ENCODE assay signal across 8 cellular contexts in genomic region chr5:14250778-14251711, GRCh38.
DNase-seq lines count a peak whose midpoint lies in the region; ATAC-seq, FAIRE-seq and TF ChIP-seq lines count a peak whose summit lies in the region.

No MANE protein-coding gene starts in this region.

- POLR2A ChIA-PET in naive thymus-derived CD4-positive, alpha-beta T cell (lab: Charles Lee) = no interaction called here

- no peak overlapping the region for H4K8ac ChIP-seq in H9 (replicated peaks; ENCODE audit: insufficient read length, low read depth, low read length)

- DNase-seq in GM18507 (ENCODE audit: extremely low spot score, insufficient read length, low read depth) = no peak
- DNase-seq in H9 = no peak
- DNase-seq in NOMO-1 (lab: John Stamatoyannopoulos, UW; ENCODE audit: unreplicated experiment in 2 of 2) = peak; percentile 31 to 73
- no peak for DNase-seq in naive thymus-derived CD4-positive, alpha-beta T cell
- no peak for DNase-seq in activated CD4-positive, CD25-positive, alpha-beta regulatory T cell treated with anti-CD3 and anti-CD28 coated beads, Interleukin-2, amount 50 U/mL, for 72 hours
- no peak for DNase-seq in SHP77 treated with DMSO at 0.1 percent for 48 hours (lab: John Stamatoyannopoulos, UW)
- no peak for DNase-seq in superior temporal gyrus (ENCODE audit: extremely low spot score)
- DNase-seq in activated naive CD4-positive, alpha-beta T cell treated with Interleukin-2 at 50 U/mL for 16 hours = no peak

- peaks cover 6 to 10% of the 10 kb centered on the region in 2 experiments; a peak in 4 of 5 replicates for H3K9me3 Mint-ChIP-seq in H9
- peaks cover 0 to 4% (median 3%) of the 10 kb centered on the region in 11 donors for H3K9me3 Mint-ChIP-seq in naive thymus-derived CD4-positive, alpha-beta T cell

- no peaks in the 10 kb centered on the region for H3K23me2 ChIP-seq in H9 (ENCODE audit: insufficient read length, low read depth, low read length, poor library complexity, severe bottlenecking)

- H3T11ph ChIP-seq in H9 (ENCODE audit: low read length) = no peak overlapping the region

- no peaks in the 10 kb centered on the region for H3K36me3 ChIP-seq in naive thymus-derived CD4-positive, alpha-beta T cell (ENCODE audit: control insufficient read depth in 2 of 3, insufficient read depth in 3 of 3, low read length in 3 of 3)

- H2BK15ac ChIP-seq in H9 (ENCODE audit: low read depth, low read length) = no peak overlapping the region

- peak overlapping the region in 1 of 3 experiments; percentile 47; a peak in 2 of 7 replicates for H3K27ac Mint-ChIP-seq in H9
- peak overlapping the region in 1 of 9 donors; percentile 49 for H3K27ac Mint-ChIP-seq in naive thymus-derived CD4-positive, alpha-beta T cell

- ATAC-seq in naive thymus-derived CD4-positive, alpha-beta T cell = peak; percentile 60

- no peaks in the 10 kb centered on the region for H3K9me3 ChIP-seq in H9 (ENCODE audit: control insufficient read depth, low read depth, low read length)
- H3K9me3 ChIP-seq in naive thymus-derived CD4-positive, alpha-beta T cell (ENCODE audit: control insufficient read depth in 2 of 3, low read length in 3 of 3) = no peaks in the 10 kb centered on the region

- no CpG with 5 or more reads among the region's 11 CpGs for WGBS in H9 (ENCODE audit: extremely low coverage, insufficient read length, low lambda C conversion rate)

- H3K27me3 Mint-ChIP-seq in H9 (ENCODE audit: low read depth) = no peaks in the 10 kb centered on the region
- H3K27me3 Mint-ChIP-seq in naive thymus-derived CD4-positive, alpha-beta T cell = peaks cover 0 to 26% (median 10%) of the 10 kb centered on the region in 5 donors

- CTCF ChIA-PET in naive thymus-derived CD4-positive, alpha-beta T cell (lab: Charles Lee) = no interaction called here

- H3K4me1 ChIP-seq in H9 (ENCODE audit: insufficient read depth, low read length) = peaks cover 7% of the 10 kb centered on the region; the same call in 1 of the 2 replicates
- H3K4me1 ChIP-seq in naive thymus-derived CD4-positive, alpha-beta T cell (ENCODE audit: control insufficient read depth in 2 of 2, insufficient read depth in 2 of 2, low read length in 2 of 2) = no peaks in the 10 kb centered on the region

- H3K79me1 ChIP-seq in H9 (ENCODE audit: insufficient read depth, low read depth, low read length, poor library complexity, severe bottlenecking) = peaks cover 11% of the 10 kb centered on the region

- H3K79me2 ChIP-seq in H9 (ENCODE audit: insufficient read depth, low read length) = peaks cover 30% of the 10 kb centered on the region; the same call in 1 of the 2 replicates

- no peak overlapping the region for H3K23ac ChIP-seq in H9 (ENCODE audit: insufficient read length, low read depth, low read length)

- no peak overlapping the region for H2AK5ac ChIP-seq in H9 (ENCODE audit: insufficient read length, low read length)

- no peak for TF ChIP-seq CTCF in H9 (conservative IDR thresholded peaks at IDR 0.05)

- peaks cover 6 to 10% (median 10%) of the 10 kb centered on the region in 3 experiments; a peak in 6 of 7 replicates for H3K36me3 Mint-ChIP-seq in H9 (ENCODE audit: insufficient read depth in 1 of 3, low read depth in 3 of 3)
- H3K36me3 Mint-ChIP-seq in naive thymus-derived CD4-positive, alpha-beta T cell = no peaks in the 10 kb centered on the region

- H3K27me3 ChIP-seq in H9 (ENCODE audit: insufficient read depth, low read length) = no peaks in the 10 kb centered on the region
- no peaks in the 10 kb centered on the region for H3K27me3 ChIP-seq in naive thymus-derived CD4-positive, alpha-beta T cell (ENCODE audit: control insufficient read depth in 2 of 2, insufficient read depth in 2 of 2, low read length in 2 of 2)

- H4K5ac ChIP-seq in H9 (ENCODE audit: insufficient read length, low read depth, low read length) = no peak overlapping the region

- H3K4me3 Mint-ChIP-seq in H9 = no peak overlapping the region
- H3K4me3 Mint-ChIP-seq in naive thymus-derived CD4-positive, alpha-beta T cell = no peak overlapping the region

- H2BK20ac ChIP-seq in H9 (ENCODE audit: low read depth, low read length, poor library complexity, severe bottlenecking) = no peak overlapping the region

- H3K4me1 Mint-ChIP-seq in H9 = peaks cover 57 to 61% of the 10 kb centered on the region in 2 experiments
- peaks cover 0 to 6% (median 0%) of the 10 kb centered on the region in 7 donors for H3K4me1 Mint-ChIP-seq in naive thymus-derived CD4-positive, alpha-beta T cell

- H4K20me1 ChIP-seq in H9 (ENCODE audit: control insufficient read depth, insufficient read depth, insufficient read length) = no peaks in the 10 kb centered on the region

- no peak overlapping the region for H3K4ac ChIP-seq in H9 (ENCODE audit: low read depth, low read length)

- no peak overlapping the region for H2BK12ac ChIP-seq in H9 (ENCODE audit: insufficient read length, low read depth, low read length)

- no peak overlapping the region for H3K4me3 ChIP-seq in naive thymus-derived CD4-positive, alpha-beta T cell (ENCODE audit: low read length)

- H2BK5ac ChIP-seq in H9 (ENCODE audit: insufficient read length, low read length) = no peak overlapping the region

- H2BK120ac ChIP-seq in H9 (ENCODE audit: low read depth, low read length, poor library complexity, severe bottlenecking) = no peak overlapping the region

- H4K91ac ChIP-seq in H9 (ENCODE audit: insufficient read length, low read depth, low read length) = no peak overlapping the region

- FAIRE-seq in GM18507 (lab: Jason Lieb, UNC) = peak; percentile 26

- intact Hi-C loops in naive thymus-derived CD4-positive, alpha-beta T cell (cut with micrococcal nuclease) = no loop called here

- H3K18ac ChIP-seq in H9 (ENCODE audit: insufficient read length, low read depth, low read length) = no peak overlapping the region

- no peak overlapping the region for H3K27ac ChIP-seq in H9 (ENCODE audit: insufficient read length, low read depth, low read length)
- no peak overlapping the region for H3K27ac ChIP-seq in naive thymus-derived CD4-positive, alpha-beta T cell (ENCODE audit: low read depth, low read length)

- no peak overlapping the region for H3K9ac ChIP-seq in H9 (ENCODE audit: extremely low read depth, insufficient read length, low read length)

- peak overlapping the region; percentile 24; the same call in 1 of the 2 replicates for H3K14ac ChIP-seq in H9 (ENCODE audit: insufficient read depth, low read length)

- H2AFZ ChIP-seq in H9 (ENCODE audit: low read length) = no peak overlapping the region

- no peak overlapping the region for H3K56ac ChIP-seq in H9 (ENCODE audit: insufficient read length, low read depth, low read length)

- H3K4me2 ChIP-seq in H9 (ENCODE audit: insufficient read depth, insufficient read length, low read length) = no peak overlapping the region

Comparison
In these comparisons a context has a peak if more than half of its experiments do, and no peak if none do; other contexts are left out.
1. DNase-seq: peak in NOMO-1 (2 of 2); none in GM18507 (single experiment), H9 (single experiment), naive thymus-derived CD4-positive, alpha-beta T cell (0 of 9), activated CD4-positive, CD25-positive, alpha-beta regulatory T cell treated with anti-CD3 and anti-CD28 coated beads, Interleukin-2, amount 50 U/mL, for 72 hours (single experiment), SHP77 treated with DMSO at 0.1 percent for 48 hours (single experiment), superior temporal gyrus (single experiment) and activated naive CD4-positive, alpha-beta T cell treated with Interleukin-2 at 50 U/mL for 16 hours (single experiment).